Comparison of ENCODE assay signal across 8 cellular contexts in genomic region chr2:86224645-86225355, GRCh38. TPM values are rescaled to one million over a fixed set of nuclear protein-coding genes. Genes with fewer than 3 reads are reported as not detected.
DNase-seq lines count a peak whose midpoint lies in the region; ATAC-seq, FAIRE-seq and TF ChIP-seq lines count a peak whose summit lies in the region.

No MANE protein-coding gene starts in this region.

- H3K27ac ChIP-seq in caudate nucleus (ENCODE audit: low read depth, low read length) = peak overlapping the region; percentile 89
- peak overlapping the region; percentile 51 to 87 (median 76) for H3K27ac ChIP-seq in transverse colon

- TF ChIP-seq CTCF in transverse colon (IDR thresholded peaks at IDR 0.05) = no peak

- no peak for TF ChIP-seq EP300 in transverse colon (IDR thresholded peaks at IDR 0.05; ENCODE audit: low read depth)

- peaks cover 33 to 60% (median 35%) of the 10 kb centered on the region in 3 donors for H3K4me1 Mint-ChIP-seq in naive B cell

- no peaks in the 10 kb centered on the region for H3K36me3 ChIP-seq in transverse colon

- no peaks in the 10 kb centered on the region for H3K9me3 ChIP-seq in transverse colon

- H3K27me3 Mint-ChIP-seq in naive B cell = peaks cover 0 to 4% (median 0%) of the 10 kb centered on the region in 3 donors

- in situ Hi-C loops in transverse colon (cut with MboI; ENCODE audit: low pct_ligation_motif_present in 1 of 4, low pct_unique_long_range_greater_than_20kb in 1 of 4, low sequenced_read_pairs in 3 of 4) = loop anchor here in 3 of 4 donors (10.0 to 25.0 kb wide), 3 partner anchors 138 to 220 kb away; partner anchors contain the start of gene KDM3A (in 1 of the 3)

- 70 to 78% methylated on average over 2 to 9 of the region's 9 CpGs for WGBS in transverse colon (ENCODE audit: low coverage in 1 of 2), 2 donors

- H3K27ac Mint-ChIP-seq in activated naive CD4-positive, alpha-beta T cell treated with anti-CD3 and anti-CD28 coated beads, Interleukin-2, amount 50 U/mL, for 72 hours = peak overlapping the region; percentile 19 to 81
- peak overlapping the region in 5 of 6 donors; percentile 38 to 97 (median 76) for H3K27ac Mint-ChIP-seq in naive B cell

- no peak for DNase-seq in activated naive CD4-positive, alpha-beta T cell treated with anti-CD3 and anti-CD28 coated beads, Interleukin-2, amount 50 U/mL, for 72 hours (ENCODE audit: low spot score in 2 of 2)
- DNase-seq in activated naive CD4-positive, alpha-beta T cell (lab: John Stamatoyannopoulos, UW) = no peak
- DNase-seq in caudate nucleus (lab: John Stamatoyannopoulos, UW) (no peak), naive B cell (no peak), transverse colon (no peak), SHP77 (lab: John Stamatoyannopoulos, UW) (no peak), NCI-H2196 (lab: John Stamatoyannopoulos, UW; ENCODE audit: unreplicated experiment) (no peak), H54 (ENCODE audit: insufficient read length, low spot score) (no peak)

- FAIRE-seq in H54 (lab: Jason Lieb, UNC) = no peak

- H3K4me1 ChIP-seq in transverse colon = peaks cover 4 to 24% (median 18%) of the 10 kb centered on the region in 4 donors

- no peak for TF ChIP-seq POLR2A in transverse colon (IDR thresholded peaks at IDR 0.05)
- TF ChIP-seq POLR2A in H54 (IDR thresholded peaks at IDR 0.05; ENCODE audit: low read depth, low read length) = no peak

- no peaks in the 10 kb centered on the region for H3K9me3 Mint-ChIP-seq in activated naive CD4-positive, alpha-beta T cell treated with anti-CD3 and anti-CD28 coated beads, Interleukin-2, amount 50 U/mL, for 72 hours
- no peaks in the 10 kb centered on the region for H3K9me3 Mint-ChIP-seq in naive B cell

- H3K4me3 ChIP-seq in transverse colon = no peak overlapping the region

- H3K4me3 Mint-ChIP-seq in naive B cell = peak overlapping the region in 5 of 8 donors; percentile 17 to 83 (median 66)

- no peaks in the 10 kb centered on the region for H3K36me3 Mint-ChIP-seq in activated naive CD4-positive, alpha-beta T cell treated with anti-CD3 and anti-CD28 coated beads, Interleukin-2, amount 50 U/mL, for 72 hours
- H3K36me3 Mint-ChIP-seq in naive B cell = no peaks in the 10 kb centered on the region

- H3K27me3 ChIP-seq in transverse colon = no peaks in the 10 kb centered on the region

- ATAC-seq in activated naive CD4-positive, alpha-beta T cell treated with anti-CD3 and anti-CD28 coated beads, Interleukin-2, amount 50 U/mL, for 72 hours = no peak
- ATAC-seq in naive B cell (ENCODE audit: low read depth in 2 of 2) = no peak

- intact Hi-C loops in transverse colon (cut with DNase I; ENCODE audit: low total_unique reads) = loop anchor here (10.0 kb wide), 1 partner anchor 110 kb away; the partner anchor contains the start of gene REEP1

RNA-seq across cellular contexts. Expression of gene MRPL35, which starts 25.5 kb away (rescaled TPM):
- 10 to 100 TPM; 47.2 to 60.5 TPM for total RNA-seq in activated naive CD4-positive, alpha-beta T cell treated with anti-CD3 and anti-CD28 coated beads, Interleukin-2, amount 50 U/mL, for 72 hours
- 10 to 100 TPM; 13.6 to 34.5 (median 29.2) TPM for polyA plus RNA-seq in naive B cell (ENCODE audit: low read depth in 6 of 6)
- 10 to 100 TPM in 3 of 4 donors, 1 to 10 TPM in 1; 7.2 to 53.2 (median 38.4) TPM for total RNA-seq in transverse colon

RNA-seq across cellular contexts. Expression of gene IMMT, which starts 29.5 kb away (rescaled TPM):
- 100 to 1,000 TPM; 177 to 180 TPM for total RNA-seq in activated naive CD4-positive, alpha-beta T cell treated with anti-CD3 and anti-CD28 coated beads, Interleukin-2, amount 50 U/mL, for 72 hours
- 10 to 100 TPM; 30.3 to 53.9 (median 39.9) TPM for polyA plus RNA-seq in naive B cell (ENCODE audit: low read depth in 6 of 6)
- total RNA-seq in transverse colon = 100 to 1,000 TPM in 1 of 4 donors, 10 to 100 TPM in 3; 44.4 to 149 (median 85.8) TPM
